Comparison of ENCODE assay signal across 1 cellular context in the genomic region with DNA sequence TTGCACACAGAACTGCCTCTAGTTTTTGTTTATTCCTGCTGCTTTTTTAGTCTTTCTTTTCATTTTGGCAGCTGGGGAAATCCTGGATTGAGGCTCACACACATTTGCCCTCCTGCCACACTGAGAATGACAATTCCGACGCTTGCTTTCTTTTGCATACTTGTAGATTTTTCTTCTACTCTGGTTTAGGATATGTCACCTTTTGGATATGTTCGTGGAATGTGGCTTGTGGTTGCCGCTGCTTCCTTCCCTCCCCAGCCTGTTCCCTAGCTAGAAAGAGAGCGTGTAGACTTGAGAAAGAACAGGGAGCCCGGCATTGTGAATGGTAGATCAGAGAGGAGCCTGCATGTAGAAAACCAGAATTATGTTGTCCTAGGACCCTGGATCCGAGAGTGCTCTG.
TF ChIP-seq lines count a peak whose summit lies in the region.

No MANE protein-coding gene starts in this region.

TF ChIP-seq in WTC11, 78 proteins besides CTCF, POLR2A, EP300 and RAD21 (continued from another document):
- TF ChIP-seq, protein P1, sequence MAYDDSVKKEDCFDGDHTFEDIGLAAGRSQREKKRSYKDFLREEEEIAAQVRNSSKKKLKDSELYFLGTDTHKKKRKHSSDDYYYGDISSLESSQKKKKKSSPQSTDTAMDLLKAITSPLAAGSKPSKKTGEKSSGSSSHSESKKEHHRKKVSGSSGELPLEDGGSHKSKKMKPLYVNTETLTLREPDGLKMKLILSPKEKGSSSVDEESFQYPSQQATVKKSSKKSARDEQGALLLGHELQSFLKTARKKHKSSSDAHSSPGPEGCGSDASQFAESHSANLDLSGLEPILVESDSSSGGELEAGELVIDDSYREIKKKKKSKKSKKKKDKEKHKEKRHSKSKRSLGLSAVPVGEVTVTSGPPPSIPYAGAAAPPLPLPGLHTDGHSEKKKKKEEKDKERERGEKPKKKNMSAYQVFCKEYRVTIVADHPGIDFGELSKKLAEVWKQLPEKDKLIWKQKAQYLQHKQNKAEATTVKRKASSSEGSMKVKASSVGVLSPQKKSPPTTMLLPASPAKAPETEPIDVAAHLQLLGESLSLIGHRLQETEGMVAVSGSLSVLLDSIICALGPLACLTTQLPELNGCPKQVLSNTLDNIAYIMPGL (CRISPR knock-in tag; IDR thresholded peaks at IDR 0.05) = no peak
